ENCODE assay signal across 19 cellular contexts in genomic region chr10:122678266-122678665, GRCh38. TPM values are rescaled to one million over a fixed set of nuclear protein-coding genes. Genes with fewer than 3 reads are reported as not detected.
DNase-seq lines count a peak whose midpoint lies in the region; ATAC-seq lines count a peak whose summit lies in the region.
"Had no signal": no experiment of that assay in that cellular context is flagged by ENCODE, and none has a peak within 500 bp of the region (broad histone marks: within the 10 kb centered on the region; RNA-seq: fewer than 3 reads in every experiment).

No MANE protein-coding gene starts in this region.

- no peak for ATAC-seq in GM21529 (IDR thresholded peaks at IDR 0.05; ENCODE audit: unreplicated experiment)
- ATAC-seq in HG03280 (IDR thresholded peaks at IDR 0.05; ENCODE audit: unreplicated experiment) = no peak

- peaks cover 3% of the 10 kb centered on the region; the same call in 1 of the 2 replicates for H3K27me3 ChIP-seq in SJCRH30
- H3K27me3 ChIP-seq: BLaER1 treated with 17β-estradiol and CSF1 and Interleukin-3, amounts not matched to agents 10 nM and 100 nM had no signal

- no peaks in the 10 kb centered on the region for H3K4me1 ChIP-seq in SJCRH30

- no peaks in the 10 kb centered on the region for H3K36me3 ChIP-seq in SJCRH30
- H3K36me3 ChIP-seq: BLaER1 treated with 17β-estradiol and CSF1 and Interleukin-3, amounts not matched to agents 10 nM and 100 nM had no signal

- no peak overlapping the region for H3K27ac ChIP-seq in SJCRH30
- H3K27ac ChIP-seq: BLaER1 treated with 17β-estradiol and CSF1 and Interleukin-3, amounts not matched to agents 10 nM and 100 nM had no signal

- DNase-seq in HT1080 (ENCODE audit: low read depth) = peak; percentile 53
- peak; percentile 8 to 13 for DNase-seq in SJCRH30
- DNase-seq in myocyte (ENCODE audit: low read depth) = peak; percentile 79
- DNase-seq in stromal cell of bone marrow (ENCODE audit: low read depth) = peak; percentile 16
- no peak for DNase-seq in epidermal melanocyte (ENCODE audit: insufficient read length, low spot score)
- DNase-seq: ACHN; Calu3; CD4-positive, alpha-beta T cell; DMS 273 treated with DMSO at 0.1 percent for 48 hours; GOT3; H9; IMR-90; KBM-7 had no signal

- H3K9me3 ChIP-seq in SJCRH30 (replicated peaks) = no peaks in the 10 kb centered on the region
- H3K9me3 ChIP-seq: BLaER1 treated with 17β-estradiol and CSF1 and Interleukin-3, amounts not matched to agents 10 nM and 100 nM had no signal

- H3K4me3 ChIP-seq in SJCRH30 = no peak overlapping the region
- H3K4me3 ChIP-seq: BLaER1 treated with 17β-estradiol and CSF1 and Interleukin-3, amounts not matched to agents 10 nM and 100 nM had no signal

RNA-seq across cellular contexts. Expression of gene C10orf120, which starts 21.4 kb away (rescaled TPM):
- total RNA-seq in HT1080 (2014; rRNA removed; shearing (Covaris generic)) = not detected in 2 replicates
- polyA plus RNA-seq in HT1080 (2015; cell fraction: cytosol; rRNA removed) = not detected in 2 replicates
- not detected in 2 replicates for polyA plus RNA-seq in HT1080 (2015; cell fraction: nucleus; rRNA removed)
- not detected in 2 replicates for total RNA-seq in SJCRH30 (2014; rRNA removed; shearing (Covaris generic))
- not detected in 2 replicates for total RNA-seq in myocyte
- not detected for polyA plus RNA-seq in myocyte (2012)
- total RNA-seq: A172; Calu3; CD4-positive, alpha-beta T cell; Daoy; G401; H9; IMR-90 had no signal
- polyA plus RNA-seq: IMR-90 had no signal
